ENCODE assay signal across 5 cellular contexts in the genomic region with DNA sequence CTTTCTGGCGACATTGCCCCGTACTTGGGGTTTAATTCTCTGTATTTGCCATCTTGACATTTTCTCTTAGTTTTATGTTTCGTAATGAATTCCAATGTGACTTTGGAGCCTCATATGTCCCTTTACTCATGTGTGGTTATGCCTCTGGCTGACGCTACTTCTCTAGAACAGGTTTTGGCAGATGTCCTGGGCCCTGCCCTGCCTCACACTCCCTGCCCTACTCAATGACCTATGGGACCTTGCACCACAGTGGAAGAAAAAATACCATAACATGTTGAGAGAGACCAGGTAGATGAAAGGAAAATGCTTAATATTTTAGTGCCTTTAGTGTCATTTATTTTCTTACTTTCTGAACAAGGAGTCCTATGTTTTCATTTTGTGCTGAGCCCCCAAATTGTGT.
"Had no signal": no experiment of that assay in that cellular context is flagged by ENCODE, and none has a peak within 500 bp of the region (broad histone marks: within the 10 kb centered on the region; RNA-seq: fewer than 3 reads in every experiment).

No MANE protein-coding gene starts in this region.

- H3K4me3 ChIP-seq: GM23338 had no signal

- H3K27ac Mint-ChIP-seq: GM23338, H9 had no signal

- H3K4me1 Mint-ChIP-seq: GM23338, H9 had no signal

- H3K27ac ChIP-seq: HL-60 had no signal

- DNase-seq: H9, HCEC 1CT, IMR-90 had no signal

- H3K4me3 Mint-ChIP-seq: GM23338, H9 had no signal

- ATAC-seq: GM23338 had no signal

- H3K9me3 Mint-ChIP-seq: GM23338, H9 had no signal
